ENCODE assay signal across 15 cellular contexts in the genomic region with DNA sequence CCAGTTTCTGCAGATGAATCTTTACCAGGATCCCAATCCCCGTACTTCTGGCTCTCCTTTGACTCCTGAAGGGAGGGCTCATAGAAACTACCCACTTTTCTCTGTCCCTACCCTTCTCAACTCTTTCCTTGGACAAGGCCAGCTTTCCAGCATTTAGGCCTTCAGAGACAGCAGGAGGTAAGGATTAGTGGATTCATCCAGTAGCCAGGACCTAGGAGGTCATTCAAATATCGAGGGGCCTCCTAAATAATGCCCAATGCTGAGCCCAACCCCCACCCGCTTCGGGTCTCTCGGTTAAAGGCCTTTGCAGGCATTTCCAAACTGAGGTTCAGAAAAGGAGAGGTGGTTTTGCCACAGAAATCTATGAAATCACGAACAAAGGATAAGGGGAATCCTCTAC.
DNase-seq lines count a peak whose midpoint lies in the region; FAIRE-seq lines count a peak whose summit lies in the region.
"Had no signal": no experiment of that assay in that cellular context is flagged by ENCODE, and none has a peak within 500 bp of the region (broad histone marks: within the 10 kb centered on the region; RNA-seq: fewer than 3 reads in every experiment).

No MANE protein-coding gene starts in this region.

- no peak for FAIRE-seq in RCC 7860 (lab: Jason Lieb, UNC)
- FAIRE-seq: HepG2 had no signal

- no peaks in the 10 kb centered on the region for H3K9me3 ChIP-seq in HUES6 (ENCODE audit: control insufficient read depth, insufficient read depth, low read depth, low read length)
- H3K9me3 ChIP-seq in muscle layer of colon (ENCODE audit: low read length): no peaks in the 10 kb centered on the region

- peak overlapping the region; percentile 34 for H3K9ac ChIP-seq in HUES6 (ENCODE audit: low read length)
- peak overlapping the region; percentile 34 for H3K9ac ChIP-seq in muscle layer of colon (ENCODE audit: low read length)

- H3K27me3 ChIP-seq in HUES6 (ENCODE audit: control insufficient read depth, insufficient read depth, low read length) (no peaks in the 10 kb centered on the region), muscle layer of colon (ENCODE audit: control insufficient read depth in 1 of 2, insufficient read depth in 2 of 2, low read length in 2 of 2) (no peaks in the 10 kb centered on the region)
- H3K27me3 ChIP-seq: cardiac muscle cell had no signal

- H3K4me1 ChIP-seq in HUES6 (ENCODE audit: control insufficient read depth, insufficient read depth, low read length) (peaks cover 48% of the 10 kb centered on the region), muscle layer of colon (ENCODE audit: insufficient read depth, low read length) (peaks cover 54% of the 10 kb centered on the region)

- DNase-seq in cerebellar cortex (ENCODE audit: low spot score) (peak; percentile 44), superior temporal gyrus (ENCODE audit: extremely low spot score) (peak; percentile 46), Kasumi-1 (lab: John Stamatoyannopoulos, UW) (no peak), RCC 7860 (ENCODE audit: low spot score) (no peak)
- no peak for DNase-seq in activated CD4-positive, alpha-beta T cell treated with anti-CD3 and anti-CD28 coated beads for 48 hours
- no peak for DNase-seq in NK-92 treated with Interleukin-12 subunit alpha and Interleukin-12 subunit beta, amount 100 ng/mL, for 24 hours (lab: John Stamatoyannopoulos, UW)
- DNase-seq: activated CD8-positive, alpha-beta T cell treated with anti-CD3 and anti-CD28 coated beads for 36 hours; activated gamma-delta T cell; NCI-H510A treated with DMSO at 0.1 percent for 48 hours; stimulated activated CD4-positive, alpha-beta T cell treated with anti-CD3 and anti-CD28 coated beads, Interleukin-4, amount 100 ng/mL, for 24 hours; stimulated activated naive B cell treated with anti-CD40 and anti-IgM and Interleukin-4, amounts not matched to agents 10 μg/mL and 1 μg/mL and 100 μg/mL, for 72 hours had no signal

- H3K36me3 ChIP-seq in HUES6 (ENCODE audit: control insufficient read depth, insufficient read depth, low read length): peaks cover 4% of the 10 kb centered on the region
- H3K36me3 ChIP-seq in muscle layer of colon (ENCODE audit: insufficient read depth, low read length): no peaks in the 10 kb centered on the region
- H3K36me3 ChIP-seq: cardiac muscle cell had no signal

- peak overlapping the region; percentile 99 for H3K27ac ChIP-seq in HUES6 (ENCODE audit: low read depth, low read length)
- H3K27ac ChIP-seq in muscle layer of colon (ENCODE audit: low read depth, low read length): peak overlapping the region; percentile 46

- H3K4me3 ChIP-seq in HUES6 (ENCODE audit: low read depth, low read length) (0 out of 2 replicates have a peak overlapping the region, but pooled peaks have one; percentile 24), muscle layer of colon (ENCODE audit: low read depth in 1 of 2, low read length in 2 of 2) (peak overlapping the region in 1 of 2 donors; percentile 33)
- H3K4me3 ChIP-seq: cardiac muscle cell had no signal

Comparison
In these comparisons a context has a peak if more than half of its experiments do, and no peak if none do; other contexts are left out.
1. DNase-seq: peak in cerebellar cortex (single experiment) and superior temporal gyrus (single experiment); none in activated CD4-positive, alpha-beta T cell treated with anti-CD3 and anti-CD28 coated beads for 48 hours (single experiment), NK-92 treated with Interleukin-12 subunit alpha and Interleukin-12 subunit beta, amount 100 ng/mL, for 24 hours (single experiment), Kasumi-1 (0 of 2) and RCC 7860 (single experiment).